ENCODE assay signal across 1 cellular context in the genomic region with DNA sequence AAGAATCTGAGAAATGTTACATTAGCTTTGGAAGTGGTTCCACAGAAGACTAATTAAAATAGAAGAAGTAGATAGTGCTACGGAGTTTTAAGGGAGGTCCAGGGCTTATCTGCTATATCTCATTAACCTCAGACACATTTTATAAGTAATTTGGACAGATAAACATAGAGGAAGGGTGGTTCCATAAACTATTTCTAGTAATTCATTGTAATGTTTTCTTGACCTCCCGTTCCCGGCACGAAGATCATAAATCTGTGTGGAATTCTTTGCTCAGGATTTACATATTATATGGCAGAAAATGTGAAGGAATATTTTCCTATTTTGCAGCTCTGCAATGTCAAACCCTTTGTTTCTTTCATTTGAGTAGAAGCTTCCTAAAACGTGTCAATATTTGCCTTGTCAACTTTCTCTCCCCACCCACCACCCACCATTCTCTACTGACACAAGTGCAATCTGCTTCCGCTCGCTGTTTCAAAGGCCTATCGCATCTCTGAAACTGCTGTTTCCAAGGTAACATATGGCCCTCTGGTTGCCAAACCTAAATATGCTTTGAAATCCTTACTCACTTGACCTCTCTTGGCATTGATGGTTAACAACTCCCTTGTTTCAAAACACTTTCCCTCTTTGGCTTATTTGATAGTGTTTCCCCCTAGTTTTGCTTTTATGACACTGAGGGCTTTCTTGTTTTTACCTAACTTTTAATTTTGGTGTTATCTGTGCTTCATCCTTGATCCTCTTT.
TF ChIP-seq lines count a peak whose summit lies in the region.

No MANE protein-coding gene starts in this region.

TF ChIP-seq in HepG2, 621 proteins besides CTCF, POLR2A, EP300 and RAD21 (continues in another document):
- TF ChIP-seq GTF3A (CRISPR knock-in tag; conservative IDR thresholded peaks at IDR 0.05) (no peak), ZNF629 (CRISPR knock-in tag; conservative IDR thresholded peaks at IDR 0.05) (no peak), NFIC (IDR thresholded peaks at IDR 0.05; ENCODE audit: low read length) (peak; percentile 96), REL (CRISPR knock-in tag; conservative IDR thresholded peaks at IDR 0.05) (no peak), ZNF747 (CRISPR knock-in tag; IDR thresholded peaks at IDR 0.05; ENCODE audit: borderline replicate concordance) (0 out of 2 replicates have a peak, but pooled peaks have one; percentile 31), MEF2D (CRISPR knock-in tag; IDR thresholded peaks at IDR 0.05) (peak; percentile 94), TRIM24 (CRISPR knock-in tag; IDR thresholded peaks at IDR 0.05) (no peak), ZNF30 (CRISPR knock-in tag; IDR thresholded peaks at IDR 0.05) (no peak), ZSCAN29 (CRISPR knock-in tag; conservative IDR thresholded peaks at IDR 0.05) (no peak), CREB1 (IDR thresholded peaks at IDR 0.05) (no peak), CREB1 (CRISPR knock-in tag; IDR thresholded peaks at IDR 0.05) (peak; percentile 64; the same call in 1 of the 2 replicates), ZNF839 (CRISPR knock-in tag; IDR thresholded peaks at IDR 0.05; ENCODE audit: borderline replicate concordance) (no peak), ZNF713 (CRISPR knock-in tag; IDR thresholded peaks at IDR 0.05) (no peak), MAZ (IDR thresholded peaks at IDR 0.05; ENCODE audit: borderline replicate concordance, low read depth, low read length) (no peak), MAZ (CRISPR knock-in tag; IDR thresholded peaks at IDR 0.05; ENCODE audit: low read depth) (no peak), ADNP (CRISPR knock-in tag; IDR thresholded peaks at IDR 0.05) (no peak), MBD4 (IDR thresholded peaks at IDR 0.05; ENCODE audit: borderline replicate concordance, low read length) (peak; percentile 55; the same call in 1 of the 2 replicates), KDM1A (CRISPR knock-in tag; IDR thresholded peaks at IDR 0.05) (peak; percentile 94), MYC (CRISPR knock-in tag; IDR thresholded peaks at IDR 0.05; ENCODE audit: borderline replicate concordance) (no peak), ZNF446 (CRISPR knock-in tag; IDR thresholded peaks at IDR 0.05) (no peak), HOXA5 (CRISPR knock-in tag; IDR thresholded peaks at IDR 0.05) (peak; percentile 54; the same call in 1 of the 2 replicates), ZNF329 (CRISPR knock-in tag; IDR thresholded peaks at IDR 0.05; ENCODE audit: low read depth) (no peak), MLLT10 (CRISPR knock-in tag; IDR thresholded peaks at IDR 0.05) (no peak), ZNF317 (CRISPR knock-in tag; IDR thresholded peaks at IDR 0.05) (peak; percentile 79), FOXC1 (CRISPR knock-in tag; IDR thresholded peaks at IDR 0.05; ENCODE audit: borderline replicate concordance) (no peak), ZBTB3 (CRISPR knock-in tag; IDR thresholded peaks at IDR 0.05; ENCODE audit: borderline replicate concordance, low read depth) (no peak), ZNF781 (CRISPR knock-in tag; IDR thresholded peaks at IDR 0.05; ENCODE audit: borderline replicate concordance, not compliant biosample characterization) (peak; percentile 46), ZNF614 (CRISPR knock-in tag; IDR thresholded peaks at IDR 0.05; ENCODE audit: borderline replicate concordance) (peak; percentile 70; the same call in 1 of the 2 replicates), MIER3 (CRISPR knock-in tag; IDR thresholded peaks at IDR 0.05; ENCODE audit: borderline replicate concordance) (peak; percentile 93; the same call in 1 of the 2 replicates), KLF6 (CRISPR knock-in tag; IDR thresholded peaks at IDR 0.05) (0 out of 2 replicates have a peak, but pooled peaks have one; percentile 21), SRF (IDR thresholded peaks at IDR 0.05; ENCODE audit: low read depth, low read length) (no peak)
- TF ChIP-seq, protein P1, sequence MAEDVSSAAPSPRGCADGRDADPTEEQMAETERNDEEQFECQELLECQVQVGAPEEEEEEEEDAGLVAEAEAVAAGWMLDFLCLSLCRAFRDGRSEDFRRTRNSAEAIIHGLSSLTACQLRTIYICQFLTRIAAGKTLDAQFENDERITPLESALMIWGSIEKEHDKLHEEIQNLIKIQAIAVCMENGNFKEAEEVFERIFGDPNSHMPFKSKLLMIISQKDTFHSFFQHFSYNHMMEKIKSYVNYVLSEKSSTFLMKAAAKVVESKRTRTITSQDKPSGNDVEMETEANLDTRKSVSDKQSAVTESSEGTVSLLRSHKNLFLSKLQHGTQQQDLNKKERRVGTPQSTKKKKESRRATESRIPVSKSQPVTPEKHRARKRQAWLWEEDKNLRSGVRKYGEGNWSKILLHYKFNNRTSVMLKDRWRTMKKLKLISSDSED (CRISPR knock-in tag; IDR thresholded peaks at IDR 0.05), result no peak
- TF ChIP-seq, protein P2, sequence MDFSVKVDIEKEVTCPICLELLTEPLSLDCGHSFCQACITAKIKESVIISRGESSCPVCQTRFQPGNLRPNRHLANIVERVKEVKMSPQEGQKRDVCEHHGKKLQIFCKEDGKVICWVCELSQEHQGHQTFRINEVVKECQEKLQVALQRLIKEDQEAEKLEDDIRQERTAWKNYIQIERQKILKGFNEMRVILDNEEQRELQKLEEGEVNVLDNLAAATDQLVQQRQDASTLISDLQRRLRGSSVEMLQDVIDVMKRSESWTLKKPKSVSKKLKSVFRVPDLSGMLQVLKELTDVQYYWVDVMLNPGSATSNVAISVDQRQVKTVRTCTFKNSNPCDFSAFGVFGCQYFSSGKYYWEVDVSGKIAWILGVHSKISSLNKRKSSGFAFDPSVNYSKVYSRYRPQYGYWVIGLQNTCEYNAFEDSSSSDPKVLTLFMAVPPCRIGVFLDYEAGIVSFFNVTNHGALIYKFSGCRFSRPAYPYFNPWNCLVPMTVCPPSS (IDR thresholded peaks at IDR 0.05), result no peak
- TF ChIP-seq, protein P3, sequence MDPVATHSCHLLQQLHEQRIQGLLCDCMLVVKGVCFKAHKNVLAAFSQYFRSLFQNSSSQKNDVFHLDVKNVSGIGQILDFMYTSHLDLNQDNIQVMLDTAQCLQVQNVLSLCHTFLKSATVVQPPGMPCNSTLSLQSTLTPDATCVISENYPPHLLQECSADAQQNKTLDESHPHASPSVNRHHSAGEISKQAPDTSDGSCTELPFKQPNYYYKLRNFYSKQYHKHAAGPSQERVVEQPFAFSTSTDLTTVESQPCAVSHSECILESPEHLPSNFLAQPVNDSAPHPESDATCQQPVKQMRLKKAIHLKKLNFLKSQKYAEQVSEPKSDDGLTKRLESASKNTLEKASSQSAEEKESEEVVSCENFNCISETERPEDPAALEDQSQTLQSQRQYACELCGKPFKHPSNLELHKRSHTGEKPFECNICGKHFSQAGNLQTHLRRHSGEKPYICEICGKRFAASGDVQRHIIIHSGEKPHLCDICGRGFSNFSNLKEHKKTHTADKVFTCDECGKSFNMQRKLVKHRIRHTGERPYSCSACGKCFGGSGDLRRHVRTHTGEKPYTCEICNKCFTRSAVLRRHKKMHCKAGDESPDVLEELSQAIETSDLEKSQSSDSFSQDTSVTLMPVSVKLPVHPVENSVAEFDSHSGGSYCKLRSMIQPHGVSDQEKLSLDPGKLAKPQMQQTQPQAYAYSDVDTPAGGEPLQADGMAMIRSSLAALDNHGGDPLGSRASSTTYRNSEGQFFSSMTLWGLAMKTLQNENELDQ (CRISPR knock-in tag; IDR thresholded peaks at IDR 0.05; ENCODE audit: borderline replicate concordance), result no peak
- TF ChIP-seq, protein P4, sequence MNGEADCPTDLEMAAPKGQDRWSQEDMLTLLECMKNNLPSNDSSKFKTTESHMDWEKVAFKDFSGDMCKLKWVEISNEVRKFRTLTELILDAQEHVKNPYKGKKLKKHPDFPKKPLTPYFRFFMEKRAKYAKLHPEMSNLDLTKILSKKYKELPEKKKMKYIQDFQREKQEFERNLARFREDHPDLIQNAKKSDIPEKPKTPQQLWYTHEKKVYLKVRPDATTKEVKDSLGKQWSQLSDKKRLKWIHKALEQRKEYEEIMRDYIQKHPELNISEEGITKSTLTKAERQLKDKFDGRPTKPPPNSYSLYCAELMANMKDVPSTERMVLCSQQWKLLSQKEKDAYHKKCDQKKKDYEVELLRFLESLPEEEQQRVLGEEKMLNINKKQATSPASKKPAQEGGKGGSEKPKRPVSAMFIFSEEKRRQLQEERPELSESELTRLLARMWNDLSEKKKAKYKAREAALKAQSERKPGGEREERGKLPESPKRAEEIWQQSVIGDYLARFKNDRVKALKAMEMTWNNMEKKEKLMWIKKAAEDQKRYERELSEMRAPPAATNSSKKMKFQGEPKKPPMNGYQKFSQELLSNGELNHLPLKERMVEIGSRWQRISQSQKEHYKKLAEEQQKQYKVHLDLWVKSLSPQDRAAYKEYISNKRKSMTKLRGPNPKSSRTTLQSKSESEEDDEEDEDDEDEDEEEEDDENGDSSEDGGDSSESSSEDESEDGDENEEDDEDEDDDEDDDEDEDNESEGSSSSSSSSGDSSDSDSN (CRISPR knock-in tag; IDR thresholded peaks at IDR 0.05), result no peak
- TF ChIP-seq, protein P5, sequence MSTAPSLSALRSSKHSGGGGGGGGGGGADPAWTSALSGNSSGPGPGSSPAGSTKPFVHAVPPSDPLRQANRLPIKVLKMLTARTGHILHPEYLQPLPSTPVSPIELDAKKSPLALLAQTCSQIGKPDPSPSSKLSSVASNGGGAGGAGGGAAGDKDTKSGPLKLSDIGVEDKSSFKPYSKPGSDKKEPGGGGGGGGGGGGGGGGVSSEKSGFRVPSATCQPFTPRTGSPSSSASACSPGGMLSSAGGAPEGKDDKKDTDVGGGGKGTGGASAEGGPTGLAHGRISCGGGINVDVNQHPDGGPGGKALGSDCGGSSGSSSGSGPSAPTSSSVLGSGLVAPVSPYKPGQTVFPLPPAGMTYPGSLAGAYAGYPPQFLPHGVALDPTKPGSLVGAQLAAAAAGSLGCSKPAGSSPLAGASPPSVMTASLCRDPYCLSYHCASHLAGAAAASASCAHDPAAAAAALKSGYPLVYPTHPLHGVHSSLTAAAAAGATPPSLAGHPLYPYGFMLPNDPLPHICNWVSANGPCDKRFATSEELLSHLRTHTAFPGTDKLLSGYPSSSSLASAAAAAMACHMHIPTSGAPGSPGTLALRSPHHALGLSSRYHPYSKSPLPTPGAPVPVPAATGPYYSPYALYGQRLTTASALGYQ (CRISPR knock-in tag; IDR thresholded peaks at IDR 0.05), result peak; percentile 90
- TF ChIP-seq, protein P6, sequence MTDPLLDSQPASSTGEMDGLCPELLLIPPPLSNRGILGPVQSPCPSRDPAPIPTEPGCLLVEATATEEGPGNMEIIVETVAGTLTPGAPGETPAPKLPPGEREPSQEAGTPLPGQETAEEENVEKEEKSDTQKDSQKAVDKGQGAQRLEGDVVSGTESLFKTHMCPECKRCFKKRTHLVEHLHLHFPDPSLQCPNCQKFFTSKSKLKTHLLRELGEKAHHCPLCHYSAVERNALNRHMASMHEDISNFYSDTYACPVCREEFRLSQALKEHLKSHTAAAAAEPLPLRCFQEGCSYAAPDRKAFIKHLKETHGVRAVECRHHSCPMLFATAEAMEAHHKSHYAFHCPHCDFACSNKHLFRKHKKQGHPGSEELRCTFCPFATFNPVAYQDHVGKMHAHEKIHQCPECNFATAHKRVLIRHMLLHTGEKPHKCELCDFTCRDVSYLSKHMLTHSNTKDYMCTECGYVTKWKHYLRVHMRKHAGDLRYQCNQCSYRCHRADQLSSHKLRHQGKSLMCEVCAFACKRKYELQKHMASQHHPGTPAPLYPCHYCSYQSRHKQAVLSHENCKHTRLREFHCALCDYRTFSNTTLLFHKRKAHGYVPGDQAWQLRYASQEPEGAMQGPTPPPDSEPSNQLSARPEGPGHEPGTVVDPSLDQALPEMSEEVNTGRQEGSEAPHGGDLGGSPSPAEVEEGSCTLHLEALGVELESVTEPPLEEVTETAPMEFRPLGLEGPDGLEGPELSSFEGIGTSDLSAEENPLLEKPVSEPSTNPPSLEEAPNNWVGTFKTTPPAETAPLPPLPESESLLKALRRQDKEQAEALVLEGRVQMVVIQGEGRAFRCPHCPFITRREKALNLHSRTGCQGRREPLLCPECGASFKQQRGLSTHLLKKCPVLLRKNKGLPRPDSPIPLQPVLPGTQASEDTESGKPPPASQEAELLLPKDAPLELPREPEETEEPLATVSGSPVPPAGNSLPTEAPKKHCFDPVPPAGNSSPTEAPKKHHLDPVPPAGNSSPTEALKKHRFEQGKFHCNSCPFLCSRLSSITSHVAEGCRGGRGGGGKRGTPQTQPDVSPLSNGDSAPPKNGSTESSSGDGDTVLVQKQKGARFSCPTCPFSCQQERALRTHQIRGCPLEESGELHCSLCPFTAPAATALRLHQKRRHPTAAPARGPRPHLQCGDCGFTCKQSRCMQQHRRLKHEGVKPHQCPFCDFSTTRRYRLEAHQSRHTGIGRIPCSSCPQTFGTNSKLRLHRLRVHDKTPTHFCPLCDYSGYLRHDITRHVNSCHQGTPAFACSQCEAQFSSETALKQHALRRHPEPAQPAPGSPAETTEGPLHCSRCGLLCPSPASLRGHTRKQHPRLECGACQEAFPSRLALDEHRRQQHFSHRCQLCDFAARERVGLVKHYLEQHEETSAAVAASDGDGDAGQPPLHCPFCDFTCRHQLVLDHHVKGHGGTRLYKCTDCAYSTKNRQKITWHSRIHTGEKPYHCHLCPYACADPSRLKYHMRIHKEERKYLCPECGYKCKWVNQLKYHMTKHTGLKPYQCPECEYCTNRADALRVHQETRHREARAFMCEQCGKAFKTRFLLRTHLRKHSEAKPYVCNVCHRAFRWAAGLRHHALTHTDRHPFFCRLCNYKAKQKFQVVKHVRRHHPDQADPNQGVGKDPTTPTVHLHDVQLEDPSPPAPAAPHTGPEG (CRISPR knock-in tag; IDR thresholded peaks at IDR 0.05), result no peak
- TF ChIP-seq, protein P7, sequence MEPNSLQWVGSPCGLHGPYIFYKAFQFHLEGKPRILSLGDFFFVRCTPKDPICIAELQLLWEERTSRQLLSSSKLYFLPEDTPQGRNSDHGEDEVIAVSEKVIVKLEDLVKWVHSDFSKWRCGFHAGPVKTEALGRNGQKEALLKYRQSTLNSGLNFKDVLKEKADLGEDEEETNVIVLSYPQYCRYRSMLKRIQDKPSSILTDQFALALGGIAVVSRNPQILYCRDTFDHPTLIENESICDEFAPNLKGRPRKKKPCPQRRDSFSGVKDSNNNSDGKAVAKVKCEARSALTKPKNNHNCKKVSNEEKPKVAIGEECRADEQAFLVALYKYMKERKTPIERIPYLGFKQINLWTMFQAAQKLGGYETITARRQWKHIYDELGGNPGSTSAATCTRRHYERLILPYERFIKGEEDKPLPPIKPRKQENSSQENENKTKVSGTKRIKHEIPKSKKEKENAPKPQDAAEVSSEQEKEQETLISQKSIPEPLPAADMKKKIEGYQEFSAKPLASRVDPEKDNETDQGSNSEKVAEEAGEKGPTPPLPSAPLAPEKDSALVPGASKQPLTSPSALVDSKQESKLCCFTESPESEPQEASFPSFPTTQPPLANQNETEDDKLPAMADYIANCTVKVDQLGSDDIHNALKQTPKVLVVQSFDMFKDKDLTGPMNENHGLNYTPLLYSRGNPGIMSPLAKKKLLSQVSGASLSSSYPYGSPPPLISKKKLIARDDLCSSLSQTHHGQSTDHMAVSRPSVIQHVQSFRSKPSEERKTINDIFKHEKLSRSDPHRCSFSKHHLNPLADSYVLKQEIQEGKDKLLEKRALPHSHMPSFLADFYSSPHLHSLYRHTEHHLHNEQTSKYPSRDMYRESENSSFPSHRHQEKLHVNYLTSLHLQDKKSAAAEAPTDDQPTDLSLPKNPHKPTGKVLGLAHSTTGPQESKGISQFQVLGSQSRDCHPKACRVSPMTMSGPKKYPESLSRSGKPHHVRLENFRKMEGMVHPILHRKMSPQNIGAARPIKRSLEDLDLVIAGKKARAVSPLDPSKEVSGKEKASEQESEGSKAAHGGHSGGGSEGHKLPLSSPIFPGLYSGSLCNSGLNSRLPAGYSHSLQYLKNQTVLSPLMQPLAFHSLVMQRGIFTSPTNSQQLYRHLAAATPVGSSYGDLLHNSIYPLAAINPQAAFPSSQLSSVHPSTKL (CRISPR knock-in tag; IDR thresholded peaks at IDR 0.05), result peak; percentile 100
